Comparison of ENCODE assay signal across 2 cellular contexts in genomic region chr4:111267786-111268185, GRCh38.
A peak's percentile ranks its signal among the peaks of the same experiment; 100 is the strongest.
TF ChIP-seq lines count a peak whose summit lies in the region.

No MANE protein-coding gene starts in this region.

TF ChIP-seq in HepG2, 621 proteins besides CTCF, POLR2A, EP300 and RAD21 (continued from another document):
- TF ChIP-seq DRAP1 (CRISPR knock-in tag; IDR thresholded peaks at IDR 0.05) = no peak

TF ChIP-seq in K562, 482 proteins besides CTCF, POLR2A, EP300 and RAD21 (continued from another document):
- TF ChIP-seq TFE3 (CRISPR knock-in tag; IDR thresholded peaks at IDR 0.05) (peak; percentile 84), RNF219 (CRISPR knock-in tag; IDR thresholded peaks at IDR 0.05) (no peak)
TF ChIP-seq in K562: peak in this region for 1.
